ENCODE assay signal across 13 cellular contexts in the genomic region with DNA sequence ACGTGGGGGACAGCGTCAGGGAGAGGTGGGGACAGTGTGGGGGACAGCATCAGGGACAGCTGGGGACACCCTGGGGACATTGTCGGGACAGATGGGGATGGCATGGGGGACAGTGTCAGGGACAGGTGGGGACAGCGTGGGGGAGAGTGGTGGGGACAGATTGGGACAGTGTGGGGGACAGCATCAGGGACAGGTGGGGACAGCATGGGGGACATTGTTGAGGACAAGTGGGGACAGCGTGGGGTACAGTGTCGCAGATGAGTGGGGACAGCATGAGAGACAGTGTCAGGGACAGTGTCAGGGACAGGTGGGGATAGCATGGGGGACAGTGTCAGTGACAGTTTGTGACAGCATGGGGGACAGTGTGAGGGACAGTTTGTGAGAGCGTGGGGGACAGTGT.
"Had no signal": no experiment of that assay in that cellular context is flagged by ENCODE, and none has a peak within 500 bp of the region (broad histone marks: within the 10 kb centered on the region; RNA-seq: fewer than 3 reads in every experiment).

No MANE protein-coding gene starts in this region.

- H3K27me3 Mint-ChIP-seq: activated CD4-positive, alpha-beta T cell treated with anti-CD3 and anti-CD28 coated beads, Interleukin-2, amount 10 ng/mL, durations not matched to agents 7 days and 5 days had no signal

- H3K4me1 ChIP-seq: tibial nerve had no signal

- H3K36me3 ChIP-seq: tibial nerve had no signal

- H3K4me3 Mint-ChIP-seq: activated CD4-positive, alpha-beta T cell treated with anti-CD3 and anti-CD28 coated beads, Interleukin-2, amount 10 ng/mL, durations not matched to agents 7 days and 5 days; neural crest cell had no signal

- H3K27me3 ChIP-seq: tibial nerve had no signal

- DNase-seq: activated CD4-positive, alpha-beta T cell treated with anti-CD3 and anti-CD28 coated beads, Interleukin-2, amount 10 ng/mL, durations not matched to agents 7 days and 5 days; activated CD8-positive, alpha-beta memory T cell treated with anti-CD3 and anti-CD28 coated beads, Interleukin-2, amount 50 U/mL, for 48 hours; activated naive CD4-positive, alpha-beta T cell treated with anti-CD3 and anti-CD28 coated beads, Interleukin-2, amount 50 U/mL, for 16 hours; caudate nucleus; cortex of kidney; effector CD4-positive, alpha-beta T cell; foreskin melanocyte; stimulated activated CD4-positive, alpha-beta T cell treated with anti-CD3 and anti-CD28 coated beads, Interleukin-1b, Interleukin-23, amount 100 ng/mL, for 48 hours; substantia nigra; T-helper 2 cell had no signal

- H3K27ac ChIP-seq: tibial nerve had no signal

- H3K9me3 Mint-ChIP-seq: activated CD4-positive, alpha-beta T cell treated with anti-CD3 and anti-CD28 coated beads, Interleukin-2, amount 10 ng/mL, durations not matched to agents 7 days and 5 days; neural crest cell had no signal

- H3K27ac Mint-ChIP-seq: activated CD4-positive, alpha-beta T cell treated with anti-CD3 and anti-CD28 coated beads, Interleukin-2, amount 10 ng/mL, durations not matched to agents 7 days and 5 days had no signal

- ATAC-seq: sciatic nerve had no signal

- H3K4me3 ChIP-seq: tibial nerve had no signal

- H3K4me1 Mint-ChIP-seq: activated CD4-positive, alpha-beta T cell treated with anti-CD3 and anti-CD28 coated beads, Interleukin-2, amount 10 ng/mL, durations not matched to agents 7 days and 5 days; neural crest cell had no signal
